ENCODE assay signal across 34 cellular contexts in genomic region chr2:128646091-128646490, GRCh38.
A peak's percentile ranks its signal among the peaks of the same experiment; 100 is the strongest.
DNase-seq lines count a peak whose midpoint lies in the region; ATAC-seq and TF ChIP-seq lines count a peak whose summit lies in the region.
"Had no signal": no experiment of that assay in that cellular context is flagged by ENCODE, and none has a peak within 500 bp of the region (broad histone marks: within the 10 kb centered on the region; RNA-seq: fewer than 3 reads in every experiment).

No MANE protein-coding gene starts in this region.

- no peak overlapping the region for H3K4me3 Mint-ChIP-seq in neural crest cell
- H3K4me3 Mint-ChIP-seq: B cell; CD4-positive, alpha-beta memory T cell; naive B cell had no signal

- no peaks in the 10 kb centered on the region for H3K9me3 Mint-ChIP-seq in neural crest cell
- H3K9me3 Mint-ChIP-seq: activated T-helper 2 cell treated with anti-CD3 and anti-CD28 coated beads, Interferon-gamma antibody, Interleukin-2, Interleukin-4, amounts not matched to agents 10 μg/mL and 5 μg/mL and 100 μg/mL, durations not matched to agents 14 hours and 24 hours and 36 hours; naive B cell had no signal

- H3K27ac Mint-ChIP-seq in neural crest cell (ENCODE audit: unreplicated experiment) = peak overlapping the region; percentile 62
- H3K27ac Mint-ChIP-seq: activated T-helper 2 cell treated with anti-CD3 and anti-CD28 coated beads, Interferon-gamma antibody, Interleukin-2, Interleukin-4, amounts not matched to agents 10 μg/mL and 5 μg/mL and 100 μg/mL, durations not matched to agents 14 hours and 24 hours and 36 hours; B cell; CD4-positive, alpha-beta memory T cell had no signal

- no peaks in the 10 kb centered on the region for H3K27me3 ChIP-seq in right atrium auricular region
- 0 out of 2 replicates have a peak, but pooled peaks cover 7% of the 10 kb centered on the region for H3K27me3 ChIP-seq in iPS-20b (ENCODE audit: insufficient read depth, low read length)
- no peaks in the 10 kb centered on the region for H3K27me3 ChIP-seq in upper lobe of right lung
- H3K27me3 ChIP-seq in left lung = no peaks in the 10 kb centered on the region
- H3K27me3 ChIP-seq: ovary, vagina had no signal

- no peaks in the 10 kb centered on the region for H3K27me3 Mint-ChIP-seq in neural crest cell (ENCODE audit: low read depth)
- H3K27me3 Mint-ChIP-seq: CD4-positive, alpha-beta memory T cell had no signal

- no peaks in the 10 kb centered on the region for H3K4me1 ChIP-seq in right atrium auricular region
- peaks cover 27% of the 10 kb centered on the region; the same call in 1 of the 2 replicates for H3K4me1 ChIP-seq in iPS-20b (ENCODE audit: insufficient read depth, low read length)
- H3K4me1 ChIP-seq in upper lobe of right lung = no peaks in the 10 kb centered on the region
- no peaks in the 10 kb centered on the region for H3K4me1 ChIP-seq in left lung
- H3K4me1 ChIP-seq: A549, left ventricle myocardium inferior, vagina had no signal

- H3K36me3 Mint-ChIP-seq in neural crest cell (ENCODE audit: low read depth) = no peaks in the 10 kb centered on the region
- H3K36me3 Mint-ChIP-seq: CD4-positive, alpha-beta memory T cell; naive B cell had no signal

- ATAC-seq in Right ventricle myocardium superior (ENCODE audit: poor library complexity) = no peak
- ATAC-seq in upper lobe of right lung = no peak
- no peak for ATAC-seq in left lung

- H3K9me3 ChIP-seq in right atrium auricular region = no peaks in the 10 kb centered on the region
- no peaks in the 10 kb centered on the region for H3K9me3 ChIP-seq in iPS-20b (ENCODE audit: insufficient read depth, low read depth, low read length)
- H3K9me3 ChIP-seq in upper lobe of right lung = no peaks in the 10 kb centered on the region
- no peaks in the 10 kb centered on the region for H3K9me3 ChIP-seq in left lung
- H3K9me3 ChIP-seq: A549, left ventricle myocardium inferior, ovary, thoracic aorta, vagina had no signal

- H3K36me3 ChIP-seq in right atrium auricular region = no peaks in the 10 kb centered on the region
- H3K36me3 ChIP-seq in iPS-20b (ENCODE audit: insufficient read depth, low read depth, low read length) = no peaks in the 10 kb centered on the region
- no peaks in the 10 kb centered on the region for H3K36me3 ChIP-seq in upper lobe of right lung
- no peaks in the 10 kb centered on the region for H3K36me3 ChIP-seq in left lung
- H3K36me3 ChIP-seq: left ventricle myocardium inferior, ovary, thoracic aorta, vagina had no signal

- H3K4me3 ChIP-seq in right atrium auricular region = no peak overlapping the region
- no peak overlapping the region for H3K4me3 ChIP-seq in iPS-20b (ENCODE audit: low read length)
- no peak overlapping the region for H3K4me3 ChIP-seq in upper lobe of right lung
- H3K4me3 ChIP-seq in left lung = no peak overlapping the region
- H3K4me3 ChIP-seq: A549, left ventricle myocardium inferior, ovary, smooth muscle cell, thoracic aorta, vagina had no signal

- no peak overlapping the region for H3K27ac ChIP-seq in right atrium auricular region
- H3K27ac ChIP-seq in iPS-20b (ENCODE audit: low read length) = peak overlapping the region; percentile 65
- H3K27ac ChIP-seq in upper lobe of right lung = no peak overlapping the region
- no peak overlapping the region for H3K27ac ChIP-seq in left lung
- H3K27ac ChIP-seq: A549, left ventricle myocardium inferior, ovary, thoracic aorta, vagina had no signal

- peaks cover 41% of the 10 kb centered on the region for H3K4me1 Mint-ChIP-seq in neural crest cell
- H3K4me1 Mint-ChIP-seq: B cell; CD4-positive, alpha-beta memory T cell had no signal

- TF ChIP-seq CTCF in right atrium auricular region (IDR thresholded peaks at IDR 0.05) (no peak), neural crest cell (conservative IDR thresholded peaks at IDR 0.05) (no peak), upper lobe of right lung (IDR thresholded peaks at IDR 0.05) (no peak), left lung (IDR thresholded peaks at IDR 0.05) (no peak)

- peak overlapping the region; percentile 73; the same call in 1 of the 2 replicates for H3K9ac ChIP-seq in iPS-20b (ENCODE audit: low read depth, low read length)

- DNase-seq in right atrium auricular region (ENCODE audit: low spot score) (peak; percentile 9), Right ventricle myocardium superior (no peak), neural crest cell (ENCODE audit: low read depth, low spot score) (no peak), upper lobe of right lung (peak; percentile 42), HuH-7 (ENCODE audit: low spot score) (no peak), left lung (no peak), NCI-H345 treated with DMSO at 0.1 percent for 48 hours (lab: John Stamatoyannopoulos, UW; ENCODE audit: unreplicated experiment) (no peak)
- DNase-seq: activated CD4-positive, alpha-beta T cell treated with anti-CD3 and anti-CD28 coated beads, Interleukin-2, amount 50 U/mL, for 48 hours; activated CD4-positive, CD25-positive, alpha-beta regulatory T cell treated with anti-CD3 and anti-CD28 coated beads, Interleukin-2, amount 50 U/mL, for 72 hours; activated naive CD4-positive, alpha-beta T cell treated with anti-CD3 and anti-CD28 coated beads, Interleukin-2, amount 50 U/mL, for 16 hours; amygdala; CD4-positive, alpha-beta memory T cell; hypothalamus; Kasumi-1; left ventricle myocardium inferior; midbrain; naive B cell; NCI-H1417 treated with DMSO at 0.1 percent for 48 hours; NCI-H2029 treated with DMSO at 0.1 percent for 48 hours; NCI-H226; NCI-H748 treated with DMSO at 0.1 percent for 48 hours; retina; SHP77; stimulated activated CD4-positive, alpha-beta T cell treated with anti-CD3 and anti-CD28 coated beads, Interleukin-1b, Interleukin-23, amount 100 ng/mL, for 48 hours; stimulated activated naive CD8-positive, alpha-beta T cell treated with anti-CD3 and anti-CD28 coated beads, Interleukin-15, Interleukin-2, amounts not matched to agents 100 U/mL and 50 U/mL, for 24 hours; T-helper 2 cell had no signal

- intact Hi-C loops in Right ventricle myocardium superior (cut with DNase I) (no loop called here), upper lobe of right lung (cut with DNase I) (no loop called here), left lung (cut with DNase I) (no loop called here)

Comparison
In these comparisons a context has a peak if more than half of its experiments do, and no peak if none do; other contexts are left out.
1. DNase-seq: peak in right atrium auricular region (single experiment) and upper lobe of right lung (single experiment); none in Right ventricle myocardium superior (single experiment), neural crest cell (single experiment), HuH-7 (single experiment), left lung (0 of 2) and NCI-H345 treated with DMSO at 0.1 percent for 48 hours (single experiment).